Comparison of ENCODE assay signal across 25 cellular contexts in the genomic region with DNA sequence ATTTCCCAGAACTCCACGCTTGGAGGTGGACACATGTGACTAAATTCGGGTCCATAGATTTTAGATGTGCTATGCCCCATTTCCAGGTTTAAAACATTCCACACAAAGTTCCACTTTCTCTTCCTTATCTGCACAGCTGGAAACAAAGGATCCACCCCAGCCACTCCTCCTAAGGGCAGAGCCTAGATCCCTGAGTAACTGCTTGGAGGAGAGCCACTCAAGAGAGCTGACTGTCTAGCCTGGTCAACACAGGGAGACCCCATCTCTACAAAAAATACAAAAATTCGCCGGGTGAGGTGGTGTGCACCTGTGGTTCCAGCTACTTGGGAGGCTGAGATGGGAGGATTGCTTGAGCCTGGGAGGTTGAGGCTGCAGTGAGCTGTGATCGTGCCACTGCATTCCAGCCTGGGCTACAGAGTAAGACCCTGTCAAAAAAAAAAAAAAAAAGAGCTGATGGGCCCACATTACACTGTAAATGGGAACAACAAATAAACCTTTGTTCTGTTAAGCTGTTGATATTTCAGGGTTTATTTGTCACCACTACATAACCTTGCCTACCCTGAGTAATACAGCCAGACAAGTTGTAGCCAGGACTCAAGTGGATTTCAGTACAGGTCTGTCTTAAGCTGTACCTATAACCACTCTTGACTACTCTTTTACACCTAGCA.
"Had no signal": no experiment of that assay in that cellular context is flagged by ENCODE, and none has a peak within 500 bp of the region (broad histone marks: within the 10 kb centered on the region; RNA-seq: fewer than 3 reads in every experiment).

No MANE protein-coding gene starts in this region.

- FAIRE-seq: islet of Langerhans, kidney, pancreas, small intestine had no signal

- H3K27ac ChIP-seq: left ventricle myocardium inferior, pancreas, prostate gland, sigmoid colon, spleen, suprapubic skin, tibial nerve, uterus had no signal

- H3K4me3 ChIP-seq: left ventricle myocardium inferior, lung, mucosa of descending colon, pancreas, prostate gland, sigmoid colon, spleen, suprapubic skin, tibial nerve, uterus had no signal

- H3K27me3 ChIP-seq: pancreas, sigmoid colon, spleen, suprapubic skin, tibial nerve, uterus had no signal

- DNase-seq: hippocampal formation; immature natural killer cell; kidney; left colon; left ventricle myocardium inferior; midbrain; mucosa of descending colon; naive thymus-derived CD4-positive, alpha-beta T cell; pancreas; posterior cingulate gyrus; retina; right cardiac atrium; sigmoid colon; small intestine; spleen; stimulated activated CD4-positive, alpha-beta T cell treated with anti-CD3 and anti-CD28 coated beads, Interleukin-4, amount 100 ng/mL, for 24 hours; stimulated activated naive CD4-positive, alpha-beta T cell; uterus had no signal

- H3K4me1 ChIP-seq: left ventricle myocardium inferior, pancreas, prostate gland, sigmoid colon, spleen, suprapubic skin, tibial nerve, uterus had no signal

- H3K36me3 ChIP-seq: left ventricle myocardium inferior, pancreas, prostate gland, sigmoid colon, spleen, suprapubic skin, tibial nerve, uterus had no signal

- H3K9me3 ChIP-seq: left ventricle myocardium inferior, mucosa of descending colon, pancreas, prostate gland, sigmoid colon, spleen, suprapubic skin, tibial nerve, uterus had no signal

- ATAC-seq: left colon; mucosa of descending colon; naive thymus-derived CD4-positive, alpha-beta T cell; natural killer cell treated with Interleukin-12 subunit alpha and Interleukin-12 subunit beta and Interleukin-15 and Interleukin-18, amount 100 ng/mL, for 72 hours; pancreas; right cardiac atrium; stimulated activated effector memory CD8-positive, alpha-beta T cell treated with anti-CD3 and anti-CD28 coated beads, Interleukin-12 subunit alpha, Interleukin-12 subunit beta, amount 100 ng/mL, for 72 hours had no signal
